In the genomic region with DNA sequence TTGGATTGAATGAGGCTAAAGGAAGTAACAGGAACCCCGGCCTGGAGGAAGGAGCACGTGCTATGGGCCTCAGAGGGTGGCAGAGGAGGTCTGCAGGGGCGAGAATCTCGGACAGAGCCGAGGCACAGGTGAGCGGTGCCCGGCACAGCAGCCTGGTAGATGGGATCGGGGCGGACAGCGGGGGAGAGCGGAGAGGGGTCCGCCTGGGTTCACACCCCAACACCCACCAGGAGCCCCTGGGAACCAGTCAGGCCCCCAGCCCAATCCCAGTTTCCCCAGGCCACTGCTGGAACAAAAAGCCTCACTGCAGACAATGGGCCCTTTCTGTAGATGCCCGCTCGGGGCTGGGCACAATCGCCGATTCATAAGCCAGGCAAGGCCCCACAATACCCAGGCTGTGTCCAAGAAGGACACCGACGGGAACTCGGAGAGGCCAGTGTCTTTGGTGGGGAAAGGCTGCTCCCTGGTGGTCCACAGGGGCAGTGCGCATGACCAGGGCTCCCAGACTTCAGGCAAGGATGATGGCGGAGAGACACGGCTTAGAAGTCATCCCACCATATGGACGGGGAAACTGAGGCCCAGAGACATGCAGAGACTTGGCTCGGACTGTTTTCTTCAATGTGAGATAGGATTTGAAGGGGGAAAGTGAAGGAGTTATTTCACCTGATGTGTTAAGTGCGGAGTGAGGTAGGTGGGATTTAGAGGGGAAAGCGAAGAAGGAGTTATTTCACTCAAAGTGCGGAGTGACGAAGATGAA, we compare ENCODE assay signal across 8 cellular contexts.
DNase-seq lines count a peak whose midpoint lies in the region; ATAC-seq and TF ChIP-seq lines count a peak whose summit lies in the region.

No MANE protein-coding gene starts in this region.

- H3K4me2 ChIP-seq in PC-3 (ENCODE audit: low read length), result no peak overlapping the region

- DNase-seq in GM12865 (ENCODE audit: low read depth) (peak; percentile 88), PC-3 (peak; percentile 65), fibroblast of peridontal ligament (ENCODE audit: extremely low read depth) (peak; percentile 45), neural crest cell (ENCODE audit: low read depth, low spot score) (peak; percentile 81)
- peak; percentile 80 to 82 for DNase-seq in activated T-cell treated with anti-CD3 and anti-CD28 coated beads, Interleukin-2, amount 50 U/mL, for 48 hours
- DNase-seq in stimulated activated naive CD8-positive, alpha-beta T cell treated with anti-CD3 and anti-CD28 coated beads, Interleukin-15, amount 100 ng/mL, for 72 hours, result peak; percentile 54 to 63

- TF ChIP-seq CTCF in GM12865 (IDR thresholded peaks at IDR 0.05; ENCODE audit: insufficient read depth, low read depth, low read length, missing control alignments) (peak; percentile 96), PC-3 (conservative IDR thresholded peaks at IDR 0.05; ENCODE audit: low read depth, low read length) (peak; percentile 90), neural crest cell (conservative IDR thresholded peaks at IDR 0.05) (peak; percentile 99)

- no peak overlapping the region for H3K27ac ChIP-seq in PC-3 (ENCODE audit: low read length)

- ATAC-seq in HG03439 (IDR thresholded peaks at IDR 0.05; ENCODE audit: unreplicated experiment), result peak; percentile 66
- peak; percentile 81 for ATAC-seq in PC-3
- ATAC-seq in stimulated activated naive CD8-positive, alpha-beta T cell treated with anti-CD3 and anti-CD28 coated beads, Interleukin-15, amount 100 ng/mL, for 72 hours, result peak; percentile 68
- ATAC-seq in GM18873 (IDR thresholded peaks at IDR 0.05; ENCODE audit: low FRiP score, unreplicated experiment), result no peak

- no peak overlapping the region for H3K4me3 Mint-ChIP-seq in neural crest cell
- no peak overlapping the region for H3K4me3 Mint-ChIP-seq in stimulated activated naive CD8-positive, alpha-beta T cell treated with anti-CD3 and anti-CD28 coated beads, Interleukin-15, amount 100 ng/mL, for 72 hours

- intact Hi-C loops in PC-3 (cut with micrococcal nuclease), result loop anchor here (1.0 to 10.0 kb wide), 3 partner anchors 174 to 516 kb away; no protein-coding TSS in a partner anchor

- POLR2A ChIA-PET in PC-3 (lab: Charles Lee; ENCODE audit: unreplicated experiment), result no interaction called here

- H3K36me3 Mint-ChIP-seq in neural crest cell (ENCODE audit: low read depth), result no peaks in the 10 kb centered on the region

- H3F3A ChIP-seq in PC-3 (ENCODE audit: low read length, unreplicated experiment), result no peaks in the 10 kb centered on the region

- H4K20me1 ChIP-seq in PC-3 (ENCODE audit: low read length), result no peaks in the 10 kb centered on the region

- no peaks in the 10 kb centered on the region for H3K9me3 Mint-ChIP-seq in neural crest cell
- no peaks in the 10 kb centered on the region for H3K9me3 Mint-ChIP-seq in stimulated activated naive CD8-positive, alpha-beta T cell treated with anti-CD3 and anti-CD28 coated beads, Interleukin-15, amount 100 ng/mL, for 72 hours

- no peak overlapping the region for H2AFZ ChIP-seq in PC-3 (ENCODE audit: low read length)

- no peaks in the 10 kb centered on the region for H3K79me2 ChIP-seq in PC-3 (ENCODE audit: low read length)

- BruUV-seq in PC-3 (replicated peaks; lab: Mats Ljungman, UMichigan), result no TSS peak

- H3K9ac ChIP-seq in PC-3 (ENCODE audit: low read length), result no peak overlapping the region

- H3K27me3 Mint-ChIP-seq in neural crest cell (ENCODE audit: low read depth), result peaks cover 28% of the 10 kb centered on the region
- peaks cover 32% of the 10 kb centered on the region for H3K27me3 Mint-ChIP-seq in stimulated activated naive CD8-positive, alpha-beta T cell treated with anti-CD3 and anti-CD28 coated beads, Interleukin-15, amount 100 ng/mL, for 72 hours

- peaks cover 5% of the 10 kb centered on the region for H3K4me1 Mint-ChIP-seq in neural crest cell
- H3K4me1 Mint-ChIP-seq in stimulated activated naive CD8-positive, alpha-beta T cell treated with anti-CD3 and anti-CD28 coated beads, Interleukin-15, amount 100 ng/mL, for 72 hours, result peaks cover 6% of the 10 kb centered on the region

- peaks cover 5% of the 10 kb centered on the region; the same call in 1 of the 2 replicates for H3K27me3 ChIP-seq in PC-3 (ENCODE audit: low read length)

- H3K27ac Mint-ChIP-seq in neural crest cell (ENCODE audit: unreplicated experiment), result peak overlapping the region; percentile 39
- H3K27ac Mint-ChIP-seq in stimulated activated naive CD8-positive, alpha-beta T cell treated with anti-CD3 and anti-CD28 coated beads, Interleukin-15, amount 100 ng/mL, for 72 hours, result no peak overlapping the region

- peaks cover 1% of the 10 kb centered on the region; the same call in 1 of the 2 replicates for H3K4me1 ChIP-seq in PC-3 (ENCODE audit: insufficient read depth, low read length)

- no peaks in the 10 kb centered on the region for H3K36me3 ChIP-seq in PC-3 (ENCODE audit: low read depth, low read length)

- CTCF ChIA-PET in PC-3 (lab: Charles Lee), result interaction anchor here (0.6 kb wide), 1 partner anchor 23 kb away, joined by 4 read pairs; no protein-coding TSS in a partner anchor

- no peaks in the 10 kb centered on the region for H3K9me2 ChIP-seq in PC-3 (replicated peaks; ENCODE audit: low read length)

- no peaks in the 10 kb centered on the region for H3K9me3 ChIP-seq in PC-3 (ENCODE audit: low read length)

- H3K4me3 ChIP-seq in GM12865 (ENCODE audit: low read depth, low read length) (no peak overlapping the region), PC-3 (ENCODE audit: low read length) (no peak overlapping the region)
